8 cellular contexts compared by ENCODE assay signal in genomic region chr17:16415031-16415924, GRCh38. TPM values are rescaled to one million over a fixed set of nuclear protein-coding genes. Genes with fewer than 3 reads are reported as not detected.
DNase-seq lines count a peak whose midpoint lies in the region; ATAC-seq and TF ChIP-seq lines count a peak whose summit lies in the region.

Gene TRPV2, plus strand, starts transcription at chr17:16415571. Its CDS starts 2,098 bp downstream, at chr17:16417669.

- TF ChIP-seq EP300 in upper lobe of left lung (IDR thresholded peaks at IDR 0.05): no peak

- no peaks in the 10 kb centered on the region for H3K9me3 ChIP-seq in duodenal mucosa (ENCODE audit: control insufficient read depth in 1 of 2, low read length in 2 of 2)
- H3K9me3 ChIP-seq in muscle layer of duodenum (ENCODE audit: control insufficient read depth in 1 of 2, low read length in 2 of 2): no peaks in the 10 kb centered on the region
- H3K9me3 ChIP-seq in upper lobe of left lung: no peaks in the 10 kb centered on the region

- peak within 1 kb of the TSS; percentile 76 to 82 for H3K9ac ChIP-seq in duodenal mucosa (ENCODE audit: low read depth in 1 of 2, low read length in 2 of 2)

- H3K27me3 ChIP-seq in duodenal mucosa (ENCODE audit: control insufficient read depth in 1 of 2, insufficient read depth in 2 of 2, low read length in 2 of 2) (no peaks in the 10 kb centered on the region), muscle layer of duodenum (ENCODE audit: low read depth, low read length) (no peaks in the 10 kb centered on the region), upper lobe of left lung (no peaks in the 10 kb centered on the region)

- WGBS in upper lobe of left lung, 2 donors: 8 to 12% methylated on average over 18 to 21 of the region's 21 CpGs

- TF ChIP-seq CTCF in upper lobe of left lung (IDR thresholded peaks at IDR 0.05): peak in 5 of 6 experiments; percentile 15 to 57 (median 35)

- DNase-seq in UCSD-AML1 (lab: John Stamatoyannopoulos, UW; ENCODE audit: unreplicated experiment) (peak; percentile 58), upper lobe of left lung (peak; percentile 55 to 85), Kasumi-1 (lab: John Stamatoyannopoulos, UW) (no peak), DMS79 (lab: John Stamatoyannopoulos, UW) (no peak)

- peak within 1 kb of the TSS; percentile 81 for H3K27ac ChIP-seq in duodenal mucosa (ENCODE audit: low read depth, low read length)
- H3K27ac ChIP-seq in muscle layer of duodenum (ENCODE audit: low read length): peak within 1 kb of the TSS; percentile 93
- peak within 1 kb of the TSS; percentile 87 to 95 (median 92) for H3K27ac ChIP-seq in upper lobe of left lung

- peak; percentile 47 for ATAC-seq in GM18502 (IDR thresholded peaks at IDR 0.05; ENCODE audit: poor library complexity, unreplicated experiment)
- peak; percentile 38 for ATAC-seq in HG03342 (IDR thresholded peaks at IDR 0.05; ENCODE audit: unreplicated experiment)
- ATAC-seq in upper lobe of left lung (ENCODE audit: low FRiP score in 2 of 2): peak; percentile 24 to 46

- H3K36me3 ChIP-seq in duodenal mucosa (ENCODE audit: control insufficient read depth in 1 of 2, insufficient read depth in 2 of 2, low read length in 2 of 2): peaks cover 5 to 13% of the 10 kb centered on the region in 2 donors
- no peaks in the 10 kb centered on the region for H3K36me3 ChIP-seq in muscle layer of duodenum (ENCODE audit: control insufficient read depth in 1 of 2, insufficient read depth in 2 of 2, low read length in 2 of 2)
- peaks cover 0 to 25% (median 13%) of the 10 kb centered on the region in 4 donors for H3K36me3 ChIP-seq in upper lobe of left lung

- H3K4me3 ChIP-seq in duodenal mucosa (ENCODE audit: low read depth in 1 of 2, low read length in 2 of 2) (peak within 1 kb of the TSS; percentile 75 to 79), muscle layer of duodenum (ENCODE audit: low read depth in 1 of 2, low read length in 2 of 2) (peak within 1 kb of the TSS; percentile 63 to 66), upper lobe of left lung (peak within 1 kb of the TSS; percentile 14 to 76 (median 58))

- H3K4me1 ChIP-seq in duodenal mucosa (ENCODE audit: control insufficient read depth in 1 of 2, insufficient read depth in 2 of 2, low read length in 2 of 2) (peaks cover 21 to 37% of the 10 kb centered on the region in 2 donors), muscle layer of duodenum (ENCODE audit: control insufficient read depth in 1 of 2, insufficient read depth in 2 of 2, low read length in 2 of 2) (peaks cover 5 to 14% of the 10 kb centered on the region in 2 donors), upper lobe of left lung (peaks cover 30 to 44% (median 38%) of the 10 kb centered on the region in 4 donors)

- no peak for TF ChIP-seq POLR2A in upper lobe of left lung (IDR thresholded peaks at IDR 0.05)

RNA-seq across cellular contexts. Expression of gene TRPV2, which starts in this region (rescaled TPM):
- 100 to 1,000 TPM in 2 of 6 donors, 10 to 100 TPM in 4; 33.4 to 127 (median 48.6) TPM for total RNA-seq in upper lobe of left lung

Comparison
In these comparisons a context has a peak if more than half of its experiments do, and no peak if none do; other contexts are left out.
1. DNase-seq: peak in UCSD-AML1 (single experiment) and upper lobe of left lung (2 of 2); none in Kasumi-1 (0 of 2) and DMS79 (single experiment).
2. Peak in every context shown above with its lines, with median percentiles within 50 percentile points of each other: ATAC-seq, H3K27ac ChIP-seq and H3K4me3 ChIP-seq.